Comparison of ENCODE assay signal across 31 cellular contexts in the genomic region with DNA sequence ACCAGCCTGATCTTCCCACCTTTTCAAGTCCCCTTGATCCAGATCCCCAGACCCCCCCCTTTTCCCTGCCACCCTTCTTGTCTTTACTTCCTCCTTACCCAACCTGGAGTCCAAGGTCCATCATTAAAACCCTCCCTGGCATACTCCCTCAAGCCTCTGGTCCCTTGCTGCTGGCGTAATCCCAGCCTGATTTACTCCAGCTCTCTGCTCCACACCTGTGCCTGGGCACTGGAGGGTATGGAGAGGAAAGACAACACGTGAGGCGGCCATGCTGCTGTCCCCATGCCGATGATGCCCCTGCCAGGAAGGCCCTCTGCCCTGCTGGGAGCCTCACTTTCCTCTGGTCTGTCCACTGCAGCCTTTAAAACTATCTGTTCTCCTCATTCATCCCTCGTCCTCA. TPM values are rescaled to one million over a fixed set of nuclear protein-coding genes. Genes with fewer than 3 reads are reported as not detected.
A peak's percentile ranks its signal among the peaks of the same experiment; 100 is the strongest.
DNase-seq lines count a peak whose midpoint lies in the region; ATAC-seq and TF ChIP-seq lines count a peak whose summit lies in the region.
"Had no signal": no experiment of that assay in that cellular context is flagged by ENCODE, and none has a peak within 500 bp of the region (broad histone marks: within the 10 kb centered on the region; RNA-seq: fewer than 3 reads in every experiment).

No MANE protein-coding gene starts in this region.

- intact Hi-C loops in HCT116 (cut with micrococcal nuclease): no loop called here

- H2AFZ ChIP-seq in HCT116 (ENCODE audit: low read depth, low read length, poor library complexity, severe bottlenecking): no peak overlapping the region
- H2AFZ ChIP-seq: hepatocyte, parathyroid adenoma had no signal

- no peaks in the 10 kb centered on the region; a peak in 2 of 4 replicates for H3K36me3 ChIP-seq in HCT116 (ENCODE audit: control insufficient read depth in 1 of 2, insufficient read depth in 2 of 2, low read length in 2 of 2)
- H3K36me3 ChIP-seq: breast epithelium, gastrocnemius medialis, uterus had no signal

- peaks cover 29% of the 10 kb centered on the region for H3K36me3 Mint-ChIP-seq in endothelial cell (ENCODE audit: low read depth, unreplicated experiment)
- peaks cover 8% of the 10 kb centered on the region for H3K36me3 Mint-ChIP-seq in nephron (ENCODE audit: low read depth)
- peaks cover 4% of the 10 kb centered on the region for H3K36me3 Mint-ChIP-seq in activated CD4-positive, alpha-beta memory T cell treated with anti-CD3 and anti-CD28 coated beads, Interleukin-2, amount 10 ng/mL, durations not matched to agents 7 days and 5 days (ENCODE audit: low read depth)

- H3K4me1 ChIP-seq in HCT116 (ENCODE audit: control insufficient read depth in 1 of 2, insufficient read depth in 2 of 2, low read length in 2 of 2): peaks cover 18 to 33% of the 10 kb centered on the region in 2 experiments

- BruUV-seq in HCT116 (replicated peaks; lab: Mats Ljungman, UMichigan): no TSS peak

- no peaks in the 10 kb centered on the region for H3K9me2 ChIP-seq in HCT116 (ENCODE audit: insufficient read depth)

- TF ChIP-seq CTCF in AG04450 (IDR thresholded peaks at IDR 0.05; ENCODE audit: low read depth, low read length) (no peak), HCT116 (IDR thresholded peaks at IDR 0.05 in 2 of 3, conservative IDR thresholded peaks at IDR 0.05 in 1 of 3; ENCODE audit: borderline replicate concordance in 1 of 3, insufficient read depth in 1 of 3, low read depth in 2 of 3, low read length in 2 of 3) (no peak), endothelial cell (IDR thresholded peaks at IDR 0.05; ENCODE audit: unreplicated experiment) (no peak), nephron (IDR thresholded peaks at IDR 0.05; ENCODE audit: unreplicated experiment in 3 of 3) (no peak)

- H3K27ac ChIP-seq in AG04450 (ENCODE audit: low read depth, low read length): peak overlapping the region; percentile 11
- H3K27ac ChIP-seq in HCT116 (ENCODE audit: low read depth, low read length): peak overlapping the region; percentile 55; the same call in 1 of the 2 replicates
- H3K27ac ChIP-seq: breast epithelium, gastrocnemius medialis, hepatocyte, parathyroid adenoma, spleen, testis, uterus had no signal

- peaks cover 8% of the 10 kb centered on the region for H3K27me3 Mint-ChIP-seq in endothelial cell (ENCODE audit: unreplicated experiment)
- H3K27me3 Mint-ChIP-seq in nephron (ENCODE audit: low read depth): no peaks in the 10 kb centered on the region
- H3K27me3 Mint-ChIP-seq in activated CD4-positive, alpha-beta memory T cell treated with anti-CD3 and anti-CD28 coated beads, Interleukin-2, amount 10 ng/mL, durations not matched to agents 7 days and 5 days: no peaks in the 10 kb centered on the region
- H3K27me3 Mint-ChIP-seq: natural killer cell treated with Interleukin-12 subunit alpha and Interleukin-12 subunit beta and Interleukin-15 and Interleukin-18, amount 100 ng/mL, for 72 hours had no signal

- RAD21 ChIA-PET in HCT116 (lab: Charles Lee; ENCODE audit: low non-redundant PET in 1 of 2, low total read pairs in 2 of 2, uncharacterized antibody in 2 of 2, unreplicated experiment in 2 of 2): no interaction called here

- H3K9ac ChIP-seq in HCT116 (ENCODE audit: low read length): peak overlapping the region; percentile 76
- H3K9ac ChIP-seq: parathyroid adenoma had no signal

- no peak for TF ChIP-seq POLR2A in HCT116 (IDR thresholded peaks at IDR 0.05; ENCODE audit: borderline replicate concordance, extremely low read depth, insufficient read depth, insufficient read length)

- H3K27ac Mint-ChIP-seq in endothelial cell (ENCODE audit: unreplicated experiment) (peak overlapping the region; percentile 36), nephron (no peak overlapping the region)
- H3K27ac Mint-ChIP-seq in activated CD4-positive, alpha-beta memory T cell treated with anti-CD3 and anti-CD28 coated beads, Interleukin-2, amount 10 ng/mL, durations not matched to agents 7 days and 5 days: no peak overlapping the region
- H3K27ac Mint-ChIP-seq: activated T-cell treated with anti-CD3 and anti-CD28 coated beads, Interleukin-2, amount 50 U/mL, for 72 hours; natural killer cell treated with Interleukin-12 subunit alpha and Interleukin-12 subunit beta and Interleukin-15 and Interleukin-18, amount 100 ng/mL, for 72 hours had no signal

- POLR2A ChIA-PET in AG04450 (lab: Yijun Ruan, JAX) (no interaction called here), HCT116 (lab: Charles Lee) (no interaction called here)
- POLR2A ChIA-PET in activated CD4-positive, alpha-beta memory T cell treated with anti-CD3 and anti-CD28 coated beads, Interleukin-2, amount 10 ng/mL, durations not matched to agents 7 days and 5 days (lab: Charles Lee): interaction anchor here (1.5 kb wide), 1 partner anchor 13 kb away, joined by 6 read pairs; a partner anchor contains a TSS

- H3K4me3 Mint-ChIP-seq in endothelial cell (ENCODE audit: unreplicated experiment) (no peak overlapping the region), nephron (peak overlapping the region in 2 of 3 experiments; percentile 23 to 57)
- no peak overlapping the region for H3K4me3 Mint-ChIP-seq in activated CD4-positive, alpha-beta memory T cell treated with anti-CD3 and anti-CD28 coated beads, Interleukin-2, amount 10 ng/mL, durations not matched to agents 7 days and 5 days
- H3K4me3 Mint-ChIP-seq: activated T-cell treated with anti-CD3 and anti-CD28 coated beads, Interleukin-2, amount 50 U/mL, for 72 hours; immature natural killer cell; natural killer cell treated with Interleukin-12 subunit alpha and Interleukin-12 subunit beta and Interleukin-15 and Interleukin-18, amount 100 ng/mL, for 72 hours had no signal

- H3K4me2 ChIP-seq in HCT116 (ENCODE audit: low read length): peak overlapping the region; percentile 83
- H3K4me2 ChIP-seq: hepatocyte had no signal

- CTCF ChIA-PET in AG04450 (lab: Charles Lee) (interaction anchor here (1.3 kb wide), 1 partner anchor 12 kb away, joined by 3 read pairs; no protein-coding TSS in a partner anchor), HCT116 (lab: Charles Lee) (no interaction called here)
- CTCF ChIA-PET in activated CD4-positive, alpha-beta memory T cell treated with anti-CD3 and anti-CD28 coated beads, Interleukin-2, amount 10 ng/mL, durations not matched to agents 7 days and 5 days (lab: Charles Lee): interaction anchor here (0.7 to 1.2 kb wide), 2 partner anchors 13 to 154 kb away, joined by 3 read pairs; a partner anchor contains a TSS

- ATAC-seq in HCT116: no peak
- no peak for ATAC-seq in HG03135 (IDR thresholded peaks at IDR 0.05; ENCODE audit: unreplicated experiment)
- ATAC-seq: activated T-cell treated with anti-CD3 and anti-CD28 coated beads, Interleukin-2, amount 50 U/mL, for 72 hours; gastrocnemius medialis; natural killer cell treated with Interleukin-12 subunit alpha and Interleukin-12 subunit beta and Interleukin-15 and Interleukin-18, amount 100 ng/mL, for 72 hours had no signal

- no peaks in the 10 kb centered on the region; the same call in 1 of the 2 replicates for H3K9me3 ChIP-seq in AG04450 (ENCODE audit: control insufficient read depth, insufficient read depth, low read length)
- no peaks in the 10 kb centered on the region for H3K9me3 ChIP-seq in HCT116 (ENCODE audit: control insufficient read depth in 1 of 2, insufficient read depth in 1 of 2, low read depth in 1 of 2, low read length in 2 of 2)
- H3K9me3 ChIP-seq: breast epithelium, Caco-2, gastrocnemius medialis, spleen, testis, uterus had no signal

- H3K4me3 ChIP-seq in AG04450 (ENCODE audit: low read depth, low read length): no peak overlapping the region
- peak overlapping the region; percentile 66 to 75 for H3K4me3 ChIP-seq in HCT116 (replicated peaks in 1 of 2; ENCODE audit: low read depth in 1 of 2, low read length in 2 of 2)
- H3K4me3 ChIP-seq: breast epithelium, gastrocnemius medialis, hepatocyte, spleen, uterus had no signal

- peaks cover 27% of the 10 kb centered on the region for H3K79me2 ChIP-seq in HCT116 (ENCODE audit: insufficient read depth, low read length)

- H3K9me3 Mint-ChIP-seq in endothelial cell (ENCODE audit: unreplicated experiment): no peaks in the 10 kb centered on the region
- no peaks in the 10 kb centered on the region for H3K9me3 Mint-ChIP-seq in nephron
- no peaks in the 10 kb centered on the region for H3K9me3 Mint-ChIP-seq in activated CD4-positive, alpha-beta memory T cell treated with anti-CD3 and anti-CD28 coated beads, Interleukin-2, amount 10 ng/mL, durations not matched to agents 7 days and 5 days
- H3K9me3 Mint-ChIP-seq: activated T-cell treated with anti-CD3 and anti-CD28 coated beads, Interleukin-2, amount 50 U/mL, for 72 hours; natural killer cell treated with Interleukin-12 subunit alpha and Interleukin-12 subunit beta and Interleukin-15 and Interleukin-18, amount 100 ng/mL, for 72 hours had no signal

- no peak for DNase-seq in AG04450 (ENCODE audit: low read depth, low spot score)
- DNase-seq in HCT116 (ENCODE audit: low read depth, low spot score): no peak
- DNase-seq in endothelial cell (ENCODE audit: low spot score): no peak
- no peak for DNase-seq in activated CD4-positive, alpha-beta memory T cell treated with anti-CD3 and anti-CD28 coated beads, Interleukin-2, amount 10 ng/mL, durations not matched to agents 7 days and 5 days
- no peak for DNase-seq in cerebellar nuclear complex (lab: John Stamatoyannopoulos, UW)
- DNase-seq in iPS-NIHi7 (ENCODE audit: extremely low spot score): no peak
- DNase-seq: activated CD4-positive, alpha-beta T cell treated with anti-CD3 and anti-CD28 coated beads for 1 hour; activated naive CD4-positive, alpha-beta T cell treated with anti-CD3 and anti-CD28 coated beads, Interleukin-2, amount 50 U/mL, for 16 hours; activated T-cell treated with anti-CD3 and anti-CD28 coated beads, Interleukin-2, amount 50 U/mL, for 72 hours; C1 segment of cervical spinal cord; Caco-2; DMS79; gastrocnemius medialis; GDM1; HCEC 1CT; immature natural killer cell; KG1; NCI-H1436 treated with DMSO at 0.1 percent for 48 hours; NCI-H2107; NCI-H446; NCI-H774; RPMI8226; spleen; uterus had no signal

- H3K4me1 Mint-ChIP-seq in endothelial cell (ENCODE audit: unreplicated experiment) (peaks cover 13% of the 10 kb centered on the region), nephron (peaks cover 15% of the 10 kb centered on the region)
- peaks cover 18% of the 10 kb centered on the region for H3K4me1 Mint-ChIP-seq in activated CD4-positive, alpha-beta memory T cell treated with anti-CD3 and anti-CD28 coated beads, Interleukin-2, amount 10 ng/mL, durations not matched to agents 7 days and 5 days

- H3K27me3 ChIP-seq in AG04450 (ENCODE audit: control insufficient read depth, insufficient read depth, low read length) (no peaks in the 10 kb centered on the region), HCT116 (ENCODE audit: insufficient read depth, low read length) (no peaks in the 10 kb centered on the region)
- H3K27me3 ChIP-seq: breast epithelium, gastrocnemius medialis, hepatocyte, spleen, testis, uterus had no signal

- no peak for TF ChIP-seq RAD21 in HCT116 (IDR thresholded peaks at IDR 0.05; ENCODE audit: low read depth)

- no peaks in the 10 kb centered on the region for H4K20me1 ChIP-seq in HCT116 (ENCODE audit: insufficient read depth)

RNA-seq across cellular contexts. Expression of a gene that starts 5.1 kb away (rescaled TPM):
- polyA plus RNA-seq in AG04450 (2011; rRNA removed): 18.3 and 26.2 TPM in 2 replicates
- 16.8 and 24.8 TPM in 2 replicates for polyA minus RNA-seq in AG04450 (2011; rRNA and poly(A)+ RNA removed)
- total RNA-seq in HCT116 (2021; ENCODE audit: unreplicated experiment): 25.2 TPM
- 20.5 and 22.4 TPM in 2 replicates for polyA plus RNA-seq in HCT116 (2012)
- 34.6 TPM for total RNA-seq in endothelial cell (ENCODE audit: unreplicated experiment)
- total RNA-seq in activated CD4-positive, alpha-beta memory T cell treated with anti-CD3 and anti-CD28 coated beads, Interleukin-2, amount 10 ng/mL, durations not matched to agents 7 days and 5 days: 10 to 100 TPM; 19.5 to 22.1 TPM

RNA-seq across cellular contexts. Expression of a gene that starts 13.1 kb away (rescaled TPM):
- polyA plus RNA-seq in AG04450 (2011; rRNA removed): 307 and 376 TPM in 2 replicates
- polyA minus RNA-seq in AG04450 (2011; rRNA and poly(A)+ RNA removed): 180 and 243 TPM in 2 replicates
- total RNA-seq in HCT116 (2021; ENCODE audit: unreplicated experiment) (133 TPM), endothelial cell (ENCODE audit: unreplicated experiment) (271 TPM)
- polyA plus RNA-seq in HCT116 (2012): 183 and 211 TPM in 2 replicates
- total RNA-seq in activated CD4-positive, alpha-beta memory T cell treated with anti-CD3 and anti-CD28 coated beads, Interleukin-2, amount 10 ng/mL, durations not matched to agents 7 days and 5 days: 100 to 1,000 TPM; 135 to 141 TPM

RNA-seq across cellular contexts. Expression of a gene that starts 50.7 kb away (rescaled TPM):
- 28.7 and 30.1 TPM in 2 replicates for polyA plus RNA-seq in AG04450 (2011; rRNA removed)
- polyA minus RNA-seq in AG04450 (2011; rRNA and poly(A)+ RNA removed): 25.7 and 34.3 TPM in 2 replicates
- total RNA-seq in HCT116 (2021; ENCODE audit: unreplicated experiment) (54.0 TPM), endothelial cell (ENCODE audit: unreplicated experiment) (97.6 TPM)
- 51.8 and 53.5 TPM in 2 replicates for polyA plus RNA-seq in HCT116 (2012)
- 100 to 1,000 TPM; 110 to 112 TPM for total RNA-seq in activated CD4-positive, alpha-beta memory T cell treated with anti-CD3 and anti-CD28 coated beads, Interleukin-2, amount 10 ng/mL, durations not matched to agents 7 days and 5 days

Comparison
In these comparisons a context has a peak if more than half of its experiments do, and no peak if none do; other contexts are left out.
1. H3K4me3 Mint-ChIP-seq: peak in nephron (2 of 3); none in endothelial cell (single experiment) and activated CD4-positive, alpha-beta memory T cell treated with anti-CD3 and anti-CD28 coated beads, Interleukin-2, amount 10 ng/mL, durations not matched to agents 7 days and 5 days (single experiment).